In genomic region chr11:114091791-114092397, GRCh38 we compare ENCODE assay signal across 14 cellular contexts. TPM values are rescaled to one million over a fixed set of nuclear protein-coding genes. Genes with fewer than 3 reads are reported as not detected.
A peak's percentile ranks its signal among the peaks of the same experiment; 100 is the strongest.
DNase-seq lines count a peak whose midpoint lies in the region; ATAC-seq, FAIRE-seq and TF ChIP-seq lines count a peak whose summit lies in the region.
"Had no signal": no experiment of that assay in that cellular context is flagged by ENCODE, and none has a peak within 500 bp of the region (broad histone marks: within the 10 kb centered on the region; RNA-seq: fewer than 3 reads in every experiment).

No MANE protein-coding gene starts in this region.

- 0 out of 2 replicates have a peak overlapping the region, but pooled peaks have one; percentile 61 for H2BK15ac ChIP-seq in H1 (ENCODE audit: low read length)

- H3K36me3 ChIP-seq in NT2/D1 (ENCODE audit: insufficient read depth, insufficient read length, low read length) (no peaks in the 10 kb centered on the region), H1 (ENCODE audit: control insufficient read depth in 2 of 4, insufficient read depth in 4 of 4, low read length in 3 of 4) (no peaks in the 10 kb centered on the region), thoracic aorta (peaks cover 40% of the 10 kb centered on the region)
- H3K36me3 ChIP-seq: breast epithelium had no signal

- no peak for ATAC-seq in thoracic aorta (ENCODE audit: insufficient number of reproducible peaks, low FRiP score, low read depth)
- no peak for ATAC-seq in CD4-positive, alpha-beta T cell (ENCODE audit: poor library complexity)

- no peaks in the 10 kb centered on the region for H3K9me3 Mint-ChIP-seq in nephron
- H3K9me3 Mint-ChIP-seq in CD4-positive, alpha-beta T cell, result no peaks in the 10 kb centered on the region

- DNase-seq in NT2/D1 (ENCODE audit: low read depth, low spot score) (no peak), H1 (ENCODE audit: low read depth in 1 of 2, low spot score in 2 of 2) (no peak), thoracic aorta (ENCODE audit: low spot score) (no peak), NCI-H446 treated with DMSO at 0.1 percent for 48 hours (lab: John Stamatoyannopoulos, UW) (no peak), NCI-H524 (lab: John Stamatoyannopoulos, UW) (no peak), NCI-H526 treated with DMSO at 0.1 percent for 48 hours (lab: John Stamatoyannopoulos, UW) (no peak)
- no peak for DNase-seq in CD4-positive, alpha-beta T cell
- DNase-seq: activated T-cell treated with anti-CD3 and anti-CD28 coated beads for 4 hours, MM.1S, RPMI8226 had no signal

- H3K27me3 Mint-ChIP-seq in nephron (ENCODE audit: low read depth), result peaks cover 38% of the 10 kb centered on the region
- H3K27me3 Mint-ChIP-seq in CD4-positive, alpha-beta T cell, result no peaks in the 10 kb centered on the region

- intact Hi-C loops in CD4-positive, alpha-beta T cell (cut with DNase I, micrococcal nuclease), result no loop called here

- no peaks in the 10 kb centered on the region for H3K36me3 Mint-ChIP-seq in nephron (ENCODE audit: low read depth)
- H3K36me3 Mint-ChIP-seq in CD4-positive, alpha-beta T cell (ENCODE audit: low read depth), result no peaks in the 10 kb centered on the region

- H3K79me1 ChIP-seq in H1 (ENCODE audit: low read depth, low read length), result no peaks in the 10 kb centered on the region; the same call in 1 of the 2 replicates

- CTCF ChIA-PET in H1 (lab: Charles Lee; ENCODE audit: partially characterized antibody), result interaction anchor here (0.8 to 1.3 kb wide), 4 partner anchors 78 to 169 kb away, joined by 3 to 5 read pairs (median 3); no protein-coding TSS in a partner anchor
- CTCF ChIA-PET in CD4-positive, alpha-beta T cell (lab: Charles Lee), result no interaction called here

- H3K4me2 ChIP-seq in H1 (ENCODE audit: insufficient read depth in 1 of 2, low read depth in 2 of 2, low read length in 2 of 2), result peak overlapping the region in 1 of 2 experiments; percentile 17; a peak in 1 of 4 replicates

- H3K27me3 ChIP-seq in NT2/D1 (ENCODE audit: insufficient read depth, insufficient read length), result no peaks in the 10 kb centered on the region
- no peaks in the 10 kb centered on the region; a peak in 1 of 7 replicates for H3K27me3 ChIP-seq in H1 (replicated peaks in 1 of 4; ENCODE audit: control insufficient read depth in 3 of 4, extremely low read depth in 1 of 4, insufficient read depth in 3 of 4, low read length in 3 of 4)
- no peaks in the 10 kb centered on the region for H3K27me3 ChIP-seq in thoracic aorta (replicated peaks; ENCODE audit: insufficient read depth)
- H3K27me3 ChIP-seq in CD4-positive, alpha-beta T cell (ENCODE audit: control insufficient read depth, insufficient read depth, low read length), result no peaks in the 10 kb centered on the region
- H3K27me3 ChIP-seq: breast epithelium had no signal

- H3K27ac ChIP-seq in H1 (ENCODE audit: low read depth, low read length) (no peak overlapping the region), thoracic aorta (peak overlapping the region; percentile 48 to 69)
- no peak overlapping the region for H3K27ac ChIP-seq in CD4-positive, alpha-beta T cell (ENCODE audit: low read depth, low read length)

- no peak overlapping the region for H2BK12ac ChIP-seq in H1 (ENCODE audit: low read depth, low read length)

- peak overlapping the region; percentile 82; the same call in 1 of the 2 replicates for H2AFZ ChIP-seq in H1 (ENCODE audit: low read length)

- no peak overlapping the region for H3K4me3 Mint-ChIP-seq in nephron
- H3K4me3 Mint-ChIP-seq in CD4-positive, alpha-beta T cell, result no peak overlapping the region

- peak overlapping the region; percentile 53 for H3K9ac ChIP-seq in NT2/D1 (ENCODE audit: insufficient read length, low read depth)
- H3K9ac ChIP-seq in H1 (replicated peaks in 1 of 4; ENCODE audit: extremely low read depth in 1 of 4, low read depth in 3 of 4, low read length in 3 of 4), result no peak overlapping the region

- TF ChIP-seq RAD21 in H1 (IDR thresholded peaks at IDR 0.05 in 1 of 2, conservative IDR thresholded peaks at IDR 0.05 in 1 of 2; ENCODE audit: low read depth in 2 of 2, low read length in 2 of 2), result no peak

- peaks cover 24% of the 10 kb centered on the region for H3K4me1 Mint-ChIP-seq in nephron
- peaks cover 10% of the 10 kb centered on the region for H3K4me1 Mint-ChIP-seq in CD4-positive, alpha-beta T cell (ENCODE audit: low read depth)

- H3K56ac ChIP-seq in H1 (replicated peaks; ENCODE audit: insufficient read length, low read depth, low read length), result no peak overlapping the region

- H4K20me1 ChIP-seq in H1 (replicated peaks in 1 of 2; ENCODE audit: control insufficient read depth in 1 of 2, insufficient read depth in 2 of 2, low read length in 2 of 2), result no peaks in the 10 kb centered on the region

- POLR2A ChIA-PET in H1 (lab: Charles Lee; ENCODE audit: partially characterized antibody), result no interaction called here
- POLR2A ChIA-PET in CD4-positive, alpha-beta T cell (lab: Charles Lee), result no interaction called here

- TF ChIP-seq CTCF in H1 (IDR thresholded peaks at IDR 0.05; ENCODE audit: control extremely low read depth in 1 of 3, insufficient read depth in 1 of 3, low read depth in 1 of 3, low read length in 3 of 3), result no peak
- TF ChIP-seq CTCF in nephron (IDR thresholded peaks at IDR 0.05; ENCODE audit: unreplicated experiment in 3 of 3), result no peak
- no peak for TF ChIP-seq CTCF in thoracic aorta (IDR thresholded peaks at IDR 0.05)
- no peak for TF ChIP-seq CTCF in CD4-positive, alpha-beta T cell (IDR thresholded peaks at IDR 0.05)

- no peak overlapping the region for H3K23ac ChIP-seq in H1 (ENCODE audit: insufficient read length)

- no peak overlapping the region for H3K4ac ChIP-seq in H1 (replicated peaks; ENCODE audit: insufficient read length, low read depth, low read length)

- no peak overlapping the region for H4K91ac ChIP-seq in H1 (replicated peaks; ENCODE audit: insufficient read length, low read length)

- H3K4me3 ChIP-seq in NT2/D1 (ENCODE audit: insufficient read length, low read depth), result no peak overlapping the region
- no peak overlapping the region for H3K4me3 ChIP-seq in H1 (ENCODE audit: extremely low read depth in 1 of 4, insufficient read depth in 2 of 4, low read depth in 3 of 4, low read length in 4 of 4)
- H3K4me3 ChIP-seq in thoracic aorta, result peak overlapping the region; percentile 53

- H3K4me1 ChIP-seq in NT2/D1 (ENCODE audit: insufficient read depth, insufficient read length) (peaks cover 4% of the 10 kb centered on the region), H1 (replicated peaks in 1 of 4; ENCODE audit: control insufficient read depth in 3 of 4, insufficient read depth in 4 of 4, low read length in 3 of 4) (peaks cover 0 to 7% (median 1%) of the 10 kb centered on the region in 4 experiments; a peak in 4 of 7 replicates), thoracic aorta (ENCODE audit: control insufficient read depth in 1 of 2, low read depth in 2 of 2) (peaks cover 96 to 99% of the 10 kb centered on the region in 2 donors)

- no peak overlapping the region for H3K14ac ChIP-seq in H1 (ENCODE audit: insufficient read length)

- H2AK5ac ChIP-seq in H1 (ENCODE audit: low read depth, low read length), result no peak overlapping the region

- H3K9me3 ChIP-seq in NT2/D1 (ENCODE audit: insufficient read depth, low read length) (no peaks in the 10 kb centered on the region), H1 (ENCODE audit: insufficient read depth in 2 of 2, low read depth in 1 of 2, low read length in 1 of 2) (no peaks in the 10 kb centered on the region), thoracic aorta (no peaks in the 10 kb centered on the region)
- H3K9me3 ChIP-seq in CD4-positive, alpha-beta T cell (ENCODE audit: control insufficient read depth, low read length), result no peaks in the 10 kb centered on the region
- H3K9me3 ChIP-seq: breast epithelium had no signal

- no peak for TF ChIP-seq EP300 in H1 (IDR thresholded peaks at IDR 0.05; ENCODE audit: borderline replicate concordance in 1 of 2, low read depth in 2 of 2, low read length in 2 of 2)

- no peak for FAIRE-seq in H1 (lab: Jason Lieb, UNC)
- FAIRE-seq: TTC549 had no signal

- peak overlapping the region; percentile 74 for H3K18ac ChIP-seq in H1 (ENCODE audit: extremely low read depth, low read length)

- WGBS in H1 (ENCODE audit: extremely low coverage in 1 of 2, insufficient coverage in 1 of 2, insufficient read length in 1 of 2, insufficient replicate concordance in 2 of 2, low coverage in 1 of 2, low lambda C conversion rate in 2 of 2, missing lambda C conversion rate in 1 of 2), 2 experiments, result 70% methylated on average over 15 of the region's 15 CpGs; no CpG with 5 or more reads in 1 of the 2 experiments

- H2BK120ac ChIP-seq in H1 (replicated peaks; ENCODE audit: low read depth, low read length), result no peak overlapping the region

- H3K23me2 ChIP-seq in H1 (ENCODE audit: low read depth, low read length), result no peaks in the 10 kb centered on the region; the same call in 1 of the 2 replicates

- no peak overlapping the region; the same call in 1 of the 2 replicates for H2BK5ac ChIP-seq in H1 (ENCODE audit: low read depth, low read length)

- no peaks in the 10 kb centered on the region for H3K79me2 ChIP-seq in H1 (ENCODE audit: control insufficient read depth in 1 of 2, insufficient read depth in 2 of 2, low read length in 2 of 2)

- H4K5ac ChIP-seq in H1 (ENCODE audit: insufficient read length, low read depth, low read length), result no peak overlapping the region

- H3K27ac Mint-ChIP-seq in nephron, result peak overlapping the region in 2 of 3 experiments; percentile 63 to 75
- no peak overlapping the region for H3K27ac Mint-ChIP-seq in CD4-positive, alpha-beta T cell

- H4K8ac ChIP-seq in H1 (ENCODE audit: extremely low read depth, insufficient read depth, low read length), result peak overlapping the region; percentile 91; the same call in 1 of the 2 replicates

- H2BK20ac ChIP-seq in H1 (ENCODE audit: low read length), result no peak overlapping the region

- TF ChIP-seq POLR2A in H1 (IDR thresholded peaks at IDR 0.05; ENCODE audit: control extremely low read depth in 1 of 2, low read depth in 2 of 2, low read length in 2 of 2), result no peak

TF ChIP-seq in H1, 55 proteins besides CTCF, POLR2A, EP300 and RAD21:
- TF ChIP-seq SIX5 (IDR thresholded peaks at IDR 0.05; ENCODE audit: low read depth, low read length), result no peak
- 0 out of 2 replicates have a peak, but pooled peaks have one; percentile 52 for TF ChIP-seq RBBP5 (IDR thresholded peaks at IDR 0.05; ENCODE audit: borderline replicate concordance, low read depth, low read length)
- TF ChIP-seq NRF1 (IDR thresholded peaks at IDR 0.05; ENCODE audit: low read depth, low read length), result no peak

RNA-seq across cellular contexts. Expression of gene ZBTB16, which starts 32.4 kb away (rescaled TPM):
- total RNA-seq in H1 (2021; fragmentation: NEBNext Ultra II Directional; extraction: Animal tissue kit (Norgen Biotek cat#: 25700)), result 0.25 and 0.61 TPM in 2 replicates
- 0.12 and 0.19 TPM in 2 replicates for polyA plus RNA-seq in H1 (2011; rRNA removed)
- polyA plus RNA-seq in H1 (2011; cell fraction: cytosol; rRNA removed), result 0.30 TPM
- polyA plus RNA-seq in H1 (2011; cell fraction: nucleus; rRNA removed), result 0.60 TPM
- 0.43 TPM in 1 of 4 replicates, not detected in the others for polyA plus RNA-seq in H1 (2012, experiment 1 of 2)
- 0.08 TPM for polyA plus RNA-seq in H1 (2012, experiment 2 of 2)
- polyA plus RNA-seq in H1 (2013, experiment 1 of 2), result 0.04 TPM
- 0.04 TPM for polyA plus RNA-seq in H1 (2013, experiment 2 of 2)
- polyA minus RNA-seq in H1 (2011; rRNA and poly(A)+ RNA removed), result 0.28 and 0.88 TPM in 2 replicates
- 2.0 TPM for polyA minus RNA-seq in H1 (2011; cell fraction: cytosol; rRNA and poly(A)+ RNA removed)
- 0.40 TPM for polyA minus RNA-seq in H1 (2011; cell fraction: nucleus; rRNA and poly(A)+ RNA removed)
- total RNA-seq in thoracic aorta, result 100 to 1,000 TPM; 314 to 545 TPM
- 10 to 100 TPM; 19.1 to 20.6 TPM for total RNA-seq in CD4-positive, alpha-beta T cell
- total RNA-seq: fibroblast of lung had no signal
- polyA plus RNA-seq: fibroblast of lung had no signal

Comparison
In these comparisons a context has a peak if more than half of its experiments do, and no peak if none do; other contexts are left out.
1. H3K27ac ChIP-seq: peak in thoracic aorta (2 of 2); none in H1 (single experiment) and CD4-positive, alpha-beta T cell (single experiment).
2. RNA of gene ZBTB16, which starts 32.4 kb away (total RNA-seq): 314 to 545 TPM in thoracic aorta; 19.1 to 20.6 TPM in CD4-positive, alpha-beta T cell and 0.25 to 0.61 TPM in H1; every median in the first group is over 10 times any median in the second.